In the genomic region with DNA sequence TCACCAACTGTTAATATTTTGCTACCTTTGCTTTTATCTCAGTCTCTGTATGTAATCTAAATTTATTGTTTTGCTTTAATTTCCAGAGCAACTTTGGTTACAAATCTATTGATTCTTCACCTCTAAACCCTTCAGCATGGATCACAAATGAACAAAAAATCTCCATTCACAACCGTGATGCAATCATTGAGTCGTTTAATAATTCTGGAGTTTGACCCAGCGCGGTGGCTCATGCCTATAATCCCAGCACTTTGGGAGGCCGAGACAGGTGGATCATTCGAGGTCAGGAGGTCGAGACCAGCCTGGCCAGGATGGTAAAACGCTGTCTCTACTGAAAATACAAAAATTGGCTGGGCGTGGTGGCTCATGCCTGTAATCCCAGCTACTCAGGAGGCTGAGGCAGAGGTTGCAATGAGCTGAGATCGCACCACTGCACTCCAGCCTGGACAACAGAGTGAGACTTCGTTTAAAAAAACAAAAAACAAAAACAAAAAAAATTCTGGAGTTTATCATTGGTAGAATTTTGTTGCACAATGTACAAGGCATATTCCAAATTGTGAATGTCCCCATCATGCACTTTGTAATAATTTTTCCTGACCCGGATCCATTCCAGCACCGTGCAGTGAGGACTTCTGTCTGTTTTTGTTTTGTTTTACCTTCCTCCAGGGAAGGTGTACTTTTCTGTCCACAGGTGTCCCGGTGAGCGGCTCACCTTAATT, we compare ENCODE assay signal across 8 cellular contexts. TPM values are rescaled to one million over a fixed set of nuclear protein-coding genes. Genes with fewer than 3 reads are reported as not detected.
A peak's percentile ranks its signal among the peaks of the same experiment; 100 is the strongest.
DNase-seq lines count a peak whose midpoint lies in the region; ATAC-seq lines count a peak whose summit lies in the region.

No MANE protein-coding gene starts in this region.

- no peak for DNase-seq in T-helper 2 cell treated with Interferon-gamma antibody and Interleukin-4, amounts not matched to agents 5 μg/mL and 100 μg/mL, for 36 hours (ENCODE audit: low spot score)
- no peak for DNase-seq in T-helper 2 cell
- DNase-seq in activated T-helper 2 cell treated with anti-CD3 and anti-CD28 coated beads, Interferon-gamma antibody, Interleukin-2, Interleukin-4, amounts not matched to agents 10 μg/mL and 5 μg/mL and 100 μg/mL, durations not matched to agents 14 hours and 24 hours and 36 hours (ENCODE audit: low spot score) = no peak
- no peak for DNase-seq in immature natural killer cell
- DNase-seq in stimulated activated effector memory CD8-positive, alpha-beta T cell treated with anti-CD3 and anti-CD28 coated beads, Interleukin-12 subunit alpha, Interleukin-12 subunit beta, amount 100 ng/mL, for 72 hours (ENCODE audit: low spot score in 2 of 2) = no peak
- DNase-seq in stimulated activated CD4-positive, alpha-beta T cell treated with anti-CD3 and anti-CD28 coated beads, Interleukin-4, amount 100 ng/mL, for 4 hours = no peak
- DNase-seq in amygdala (lab: John Stamatoyannopoulos, UW) = no peak

- H3K36me3 Mint-ChIP-seq in T-helper 2 cell treated with Interferon-gamma antibody and Interleukin-4, amounts not matched to agents 5 μg/mL and 100 μg/mL, for 36 hours (ENCODE audit: low read depth) = no peaks in the 10 kb centered on the region
- H3K36me3 Mint-ChIP-seq in activated T-helper 2 cell treated with anti-CD3 and anti-CD28 coated beads, Interferon-gamma antibody, Interleukin-2, Interleukin-4, amounts not matched to agents 10 μg/mL and 5 μg/mL and 100 μg/mL, durations not matched to agents 14 hours and 24 hours and 36 hours (ENCODE audit: low read depth) = no peaks in the 10 kb centered on the region
- no peaks in the 10 kb centered on the region for H3K36me3 Mint-ChIP-seq in immature natural killer cell
- no peaks in the 10 kb centered on the region for H3K36me3 Mint-ChIP-seq in stimulated activated effector memory CD8-positive, alpha-beta T cell treated with anti-CD3 and anti-CD28 coated beads, Interleukin-12 subunit alpha, Interleukin-12 subunit beta, amount 100 ng/mL, for 72 hours

- peak overlapping the region; percentile 91 for H3K4me3 Mint-ChIP-seq in T-helper 2 cell treated with Interferon-gamma antibody and Interleukin-4, amounts not matched to agents 5 μg/mL and 100 μg/mL, for 36 hours
- H3K4me3 Mint-ChIP-seq in activated T-helper 2 cell treated with anti-CD3 and anti-CD28 coated beads, Interferon-gamma antibody, Interleukin-2, Interleukin-4, amounts not matched to agents 10 μg/mL and 5 μg/mL and 100 μg/mL, durations not matched to agents 14 hours and 24 hours and 36 hours (ENCODE audit: low read depth) = peak overlapping the region; percentile 37
- H3K4me3 Mint-ChIP-seq in immature natural killer cell = peak overlapping the region in 4 of 5 donors; percentile 53 to 64 (median 56)
- H3K4me3 Mint-ChIP-seq in stimulated activated effector memory CD8-positive, alpha-beta T cell treated with anti-CD3 and anti-CD28 coated beads, Interleukin-12 subunit alpha, Interleukin-12 subunit beta, amount 100 ng/mL, for 72 hours = peak overlapping the region; percentile 79

- H3K4me1 Mint-ChIP-seq in T-helper 2 cell treated with Interferon-gamma antibody and Interleukin-4, amounts not matched to agents 5 μg/mL and 100 μg/mL, for 36 hours (ENCODE audit: low read depth) = peaks cover 13% of the 10 kb centered on the region
- H3K4me1 Mint-ChIP-seq in activated T-helper 2 cell treated with anti-CD3 and anti-CD28 coated beads, Interferon-gamma antibody, Interleukin-2, Interleukin-4, amounts not matched to agents 10 μg/mL and 5 μg/mL and 100 μg/mL, durations not matched to agents 14 hours and 24 hours and 36 hours (ENCODE audit: low read depth) = peaks cover 17% of the 10 kb centered on the region
- peaks cover 22 to 29% of the 10 kb centered on the region in 2 donors for H3K4me1 Mint-ChIP-seq in immature natural killer cell
- H3K4me1 Mint-ChIP-seq in stimulated activated effector memory CD8-positive, alpha-beta T cell treated with anti-CD3 and anti-CD28 coated beads, Interleukin-12 subunit alpha, Interleukin-12 subunit beta, amount 100 ng/mL, for 72 hours = peaks cover 20% of the 10 kb centered on the region

- no peaks in the 10 kb centered on the region for H3K9me3 Mint-ChIP-seq in T-helper 2 cell treated with Interferon-gamma antibody and Interleukin-4, amounts not matched to agents 5 μg/mL and 100 μg/mL, for 36 hours
- H3K9me3 Mint-ChIP-seq in activated T-helper 2 cell treated with anti-CD3 and anti-CD28 coated beads, Interferon-gamma antibody, Interleukin-2, Interleukin-4, amounts not matched to agents 10 μg/mL and 5 μg/mL and 100 μg/mL, durations not matched to agents 14 hours and 24 hours and 36 hours = no peaks in the 10 kb centered on the region
- H3K9me3 Mint-ChIP-seq in immature natural killer cell = no peaks in the 10 kb centered on the region
- H3K9me3 Mint-ChIP-seq in stimulated activated effector memory CD8-positive, alpha-beta T cell treated with anti-CD3 and anti-CD28 coated beads, Interleukin-12 subunit alpha, Interleukin-12 subunit beta, amount 100 ng/mL, for 72 hours = no peaks in the 10 kb centered on the region

- intact Hi-C loops in activated T-helper 2 cell treated with anti-CD3 and anti-CD28 coated beads, Interferon-gamma antibody, Interleukin-2, Interleukin-4, amounts not matched to agents 10 μg/mL and 5 μg/mL and 100 μg/mL, durations not matched to agents 14 hours and 24 hours and 36 hours (cut with micrococcal nuclease) = loop anchor here (1.0 to 5.0 kb wide), 2 partner anchors 11 to 202 kb away; a partner anchor contains a TSS

- H3K27me3 Mint-ChIP-seq in T-helper 2 cell treated with Interferon-gamma antibody and Interleukin-4, amounts not matched to agents 5 μg/mL and 100 μg/mL, for 36 hours (ENCODE audit: low read depth) = no peaks in the 10 kb centered on the region
- H3K27me3 Mint-ChIP-seq in activated T-helper 2 cell treated with anti-CD3 and anti-CD28 coated beads, Interferon-gamma antibody, Interleukin-2, Interleukin-4, amounts not matched to agents 10 μg/mL and 5 μg/mL and 100 μg/mL, durations not matched to agents 14 hours and 24 hours and 36 hours (ENCODE audit: low read depth) = no peaks in the 10 kb centered on the region
- H3K27me3 Mint-ChIP-seq in immature natural killer cell (ENCODE audit: low read depth in 3 of 3) = peaks cover 0 to 2% (median 2%) of the 10 kb centered on the region in 3 donors

- no peak for ATAC-seq in stimulated activated effector memory CD8-positive, alpha-beta T cell treated with anti-CD3 and anti-CD28 coated beads, Interleukin-12 subunit alpha, Interleukin-12 subunit beta, amount 100 ng/mL, for 72 hours
- ATAC-seq in GM21723 (IDR thresholded peaks at IDR 0.05; ENCODE audit: unreplicated experiment) = no peak

- no peak overlapping the region for H3K27ac Mint-ChIP-seq in T-helper 2 cell treated with Interferon-gamma antibody and Interleukin-4, amounts not matched to agents 5 μg/mL and 100 μg/mL, for 36 hours
- H3K27ac Mint-ChIP-seq in activated T-helper 2 cell treated with anti-CD3 and anti-CD28 coated beads, Interferon-gamma antibody, Interleukin-2, Interleukin-4, amounts not matched to agents 10 μg/mL and 5 μg/mL and 100 μg/mL, durations not matched to agents 14 hours and 24 hours and 36 hours = no peak overlapping the region
- peak overlapping the region in 2 of 6 donors; percentile 26 to 50 for H3K27ac Mint-ChIP-seq in immature natural killer cell
- no peak overlapping the region for H3K27ac Mint-ChIP-seq in stimulated activated effector memory CD8-positive, alpha-beta T cell treated with anti-CD3 and anti-CD28 coated beads, Interleukin-12 subunit alpha, Interleukin-12 subunit beta, amount 100 ng/mL, for 72 hours

RNA-seq across cellular contexts. Expression of a gene that starts 2.3 kb away (rescaled TPM):
- total RNA-seq in activated T-helper 2 cell treated with anti-CD3 and anti-CD28 coated beads, Interferon-gamma antibody, Interleukin-2, Interleukin-4, amounts not matched to agents 10 μg/mL and 5 μg/mL and 100 μg/mL, durations not matched to agents 14 hours and 24 hours and 36 hours = 23.6 and 25.5 TPM in 2 replicates
- polyA plus RNA-seq in immature natural killer cell = 10 to 100 TPM in 1 of 3 donors, 1 to 10 TPM in 2; 5.6 to 12.2 (median 6.3) TPM

RNA-seq across cellular contexts. Expression of a gene that starts 8.7 kb away (rescaled TPM):
- 0.23 TPM in 1 of 2 replicates, not detected in the other for total RNA-seq in activated T-helper 2 cell treated with anti-CD3 and anti-CD28 coated beads, Interferon-gamma antibody, Interleukin-2, Interleukin-4, amounts not matched to agents 10 μg/mL and 5 μg/mL and 100 μg/mL, durations not matched to agents 14 hours and 24 hours and 36 hours
- under 1 TPM in 2 of 3 donors, not detected in 1; 0.52 to 0.77 TPM for polyA plus RNA-seq in immature natural killer cell

RNA-seq across cellular contexts. Expression of a gene that starts 11.1 kb away (rescaled TPM):
- total RNA-seq in activated T-helper 2 cell treated with anti-CD3 and anti-CD28 coated beads, Interferon-gamma antibody, Interleukin-2, Interleukin-4, amounts not matched to agents 10 μg/mL and 5 μg/mL and 100 μg/mL, durations not matched to agents 14 hours and 24 hours and 36 hours = 13.0 and 14.4 TPM in 2 replicates
- polyA plus RNA-seq in immature natural killer cell = 10 to 100 TPM; 12.1 to 24.0 (median 14.0) TPM

RNA-seq across cellular contexts. Expression of a gene that starts 26.9 kb away (rescaled TPM):
- total RNA-seq in activated T-helper 2 cell treated with anti-CD3 and anti-CD28 coated beads, Interferon-gamma antibody, Interleukin-2, Interleukin-4, amounts not matched to agents 10 μg/mL and 5 μg/mL and 100 μg/mL, durations not matched to agents 14 hours and 24 hours and 36 hours = 17.5 TPM in 2 replicates
- under 1 TPM in 2 of 3 donors, not detected in 1; 0.19 to 0.30 TPM for polyA plus RNA-seq in immature natural killer cell

RNA-seq across cellular contexts. Expression of a gene that starts 52.2 kb away (rescaled TPM):
- 11.8 and 12.9 TPM in 2 replicates for total RNA-seq in activated T-helper 2 cell treated with anti-CD3 and anti-CD28 coated beads, Interferon-gamma antibody, Interleukin-2, Interleukin-4, amounts not matched to agents 10 μg/mL and 5 μg/mL and 100 μg/mL, durations not matched to agents 14 hours and 24 hours and 36 hours
- polyA plus RNA-seq in immature natural killer cell = 10 to 100 TPM; 13.9 to 41.6 (median 28.7) TPM

Comparison
In these comparisons a context has a peak if more than half of its experiments do, and no peak if none do; other contexts are left out.
1. H3K4me3 Mint-ChIP-seq: peak in every context shown above with its lines; median percentile 91 in T-helper 2 cell treated with Interferon-gamma antibody and Interleukin-4, amounts not matched to agents 5 μg/mL and 100 μg/mL, for 36 hours; 79 in stimulated activated effector memory CD8-positive, alpha-beta T cell treated with anti-CD3 and anti-CD28 coated beads, Interleukin-12 subunit alpha, Interleukin-12 subunit beta, amount 100 ng/mL, for 72 hours; 56 in immature natural killer cell; 37 in activated T-helper 2 cell treated with anti-CD3 and anti-CD28 coated beads, Interferon-gamma antibody, Interleukin-2, Interleukin-4, amounts not matched to agents 10 μg/mL and 5 μg/mL and 100 μg/mL, durations not matched to agents 14 hours and 24 hours and 36 hours.